ENCODE assay signal across 3 cellular contexts in the genomic region with DNA sequence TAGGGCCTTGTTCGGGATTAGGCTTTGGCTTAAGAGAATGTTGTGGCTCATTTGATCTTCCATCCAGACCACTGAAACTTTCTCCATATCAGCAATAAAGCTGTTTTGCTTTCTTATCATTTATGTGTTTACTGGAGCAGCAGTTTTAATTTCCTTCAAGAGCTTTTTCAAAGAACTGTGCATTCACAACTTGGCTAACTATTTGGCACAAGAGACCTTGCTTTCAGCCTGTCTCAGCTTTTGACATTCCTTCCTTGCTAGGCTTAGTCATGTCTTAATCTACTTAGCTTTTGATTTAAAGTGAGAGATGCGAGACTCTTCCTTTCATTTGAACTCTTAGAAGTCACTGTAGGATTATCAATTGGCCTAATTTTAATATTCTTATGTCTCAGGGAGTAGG.
TF ChIP-seq lines count a peak whose summit lies in the region.

No MANE protein-coding gene starts in this region.

TF ChIP-seq in SK-N-SH treated with all-trans-retinoic acid at 6 μM for 48 hours, 23 proteins besides CTCF, POLR2A, EP300 and RAD21:
- TF ChIP-seq, protein P1, sequence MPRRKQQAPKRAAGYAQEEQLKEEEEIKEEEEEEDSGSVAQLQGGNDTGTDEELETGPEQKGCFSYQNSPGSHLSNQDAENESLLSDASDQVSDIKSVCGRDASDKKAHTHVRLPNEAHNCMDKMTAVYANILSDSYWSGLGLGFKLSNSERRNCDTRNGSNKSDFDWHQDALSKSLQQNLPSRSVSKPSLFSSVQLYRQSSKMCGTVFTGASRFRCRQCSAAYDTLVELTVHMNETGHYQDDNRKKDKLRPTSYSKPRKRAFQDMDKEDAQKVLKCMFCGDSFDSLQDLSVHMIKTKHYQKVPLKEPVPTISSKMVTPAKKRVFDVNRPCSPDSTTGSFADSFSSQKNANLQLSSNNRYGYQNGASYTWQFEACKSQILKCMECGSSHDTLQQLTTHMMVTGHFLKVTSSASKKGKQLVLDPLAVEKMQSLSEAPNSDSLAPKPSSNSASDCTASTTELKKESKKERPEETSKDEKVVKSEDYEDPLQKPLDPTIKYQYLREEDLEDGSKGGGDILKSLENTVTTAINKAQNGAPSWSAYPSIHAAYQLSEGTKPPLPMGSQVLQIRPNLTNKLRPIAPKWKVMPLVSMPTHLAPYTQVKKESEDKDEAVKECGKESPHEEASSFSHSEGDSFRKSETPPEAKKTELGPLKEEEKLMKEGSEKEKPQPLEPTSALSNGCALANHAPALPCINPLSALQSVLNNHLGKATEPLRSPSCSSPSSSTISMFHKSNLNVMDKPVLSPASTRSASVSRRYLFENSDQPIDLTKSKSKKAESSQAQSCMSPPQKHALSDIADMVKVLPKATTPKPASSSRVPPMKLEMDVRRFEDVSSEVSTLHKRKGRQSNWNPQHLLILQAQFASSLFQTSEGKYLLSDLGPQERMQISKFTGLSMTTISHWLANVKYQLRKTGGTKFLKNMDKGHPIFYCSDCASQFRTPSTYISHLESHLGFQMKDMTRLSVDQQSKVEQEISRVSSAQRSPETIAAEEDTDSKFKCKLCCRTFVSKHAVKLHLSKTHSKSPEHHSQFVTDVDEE (CRISPR knock-in tag; IDR thresholded peaks at IDR 0.05), result no peak
- TF ChIP-seq BACH2 (CRISPR knock-in tag; IDR thresholded peaks at IDR 0.05; ENCODE audit: borderline replicate concordance), result no peak
- no peak for TF ChIP-seq ESRRG (CRISPR knock-in tag; IDR thresholded peaks at IDR 0.05)
- TF ChIP-seq ARNTL (CRISPR knock-in tag; IDR thresholded peaks at IDR 0.05; ENCODE audit: borderline replicate concordance, low read depth), result no peak
- peak; percentile 74; the same call in 1 of the 2 replicates for TF ChIP-seq ZC3H10 (CRISPR knock-in tag; IDR thresholded peaks at IDR 0.05)
- TF ChIP-seq GLIS3 (CRISPR knock-in tag; IDR thresholded peaks at IDR 0.05), result no peak
- TF ChIP-seq, protein P2, sequence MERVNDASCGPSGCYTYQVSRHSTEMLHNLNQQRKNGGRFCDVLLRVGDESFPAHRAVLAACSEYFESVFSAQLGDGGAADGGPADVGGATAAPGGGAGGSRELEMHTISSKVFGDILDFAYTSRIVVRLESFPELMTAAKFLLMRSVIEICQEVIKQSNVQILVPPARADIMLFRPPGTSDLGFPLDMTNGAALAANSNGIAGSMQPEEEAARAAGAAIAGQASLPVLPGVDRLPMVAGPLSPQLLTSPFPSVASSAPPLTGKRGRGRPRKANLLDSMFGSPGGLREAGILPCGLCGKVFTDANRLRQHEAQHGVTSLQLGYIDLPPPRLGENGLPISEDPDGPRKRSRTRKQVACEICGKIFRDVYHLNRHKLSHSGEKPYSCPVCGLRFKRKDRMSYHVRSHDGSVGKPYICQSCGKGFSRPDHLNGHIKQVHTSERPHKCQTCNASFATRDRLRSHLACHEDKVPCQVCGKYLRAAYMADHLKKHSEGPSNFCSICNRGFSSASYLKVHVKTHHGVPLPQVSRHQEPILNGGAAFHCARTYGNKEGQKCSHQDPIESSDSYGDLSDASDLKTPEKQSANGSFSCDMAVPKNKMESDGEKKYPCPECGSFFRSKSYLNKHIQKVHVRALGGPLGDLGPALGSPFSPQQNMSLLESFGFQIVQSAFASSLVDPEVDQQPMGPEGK (CRISPR knock-in tag; IDR thresholded peaks at IDR 0.05; ENCODE audit: borderline replicate concordance), result no peak
- TF ChIP-seq SNAI2 (CRISPR knock-in tag; IDR thresholded peaks at IDR 0.05), result no peak

TF ChIP-seq in SK-N-SH, 30 proteins besides CTCF, POLR2A, EP300 and RAD21:
- TF ChIP-seq YY1 (IDR thresholded peaks at IDR 0.05; ENCODE audit: low read depth), result no peak
- TF ChIP-seq, protein P3, sequence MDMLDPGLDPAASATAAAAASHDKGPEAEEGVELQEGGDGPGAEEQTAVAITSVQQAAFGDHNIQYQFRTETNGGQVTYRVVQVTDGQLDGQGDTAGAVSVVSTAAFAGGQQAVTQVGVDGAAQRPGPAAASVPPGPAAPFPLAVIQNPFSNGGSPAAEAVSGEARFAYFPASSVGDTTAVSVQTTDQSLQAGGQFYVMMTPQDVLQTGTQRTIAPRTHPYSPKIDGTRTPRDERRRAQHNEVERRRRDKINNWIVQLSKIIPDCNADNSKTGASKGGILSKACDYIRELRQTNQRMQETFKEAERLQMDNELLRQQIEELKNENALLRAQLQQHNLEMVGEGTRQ (IDR thresholded peaks at IDR 0.05; ENCODE audit: borderline replicate concordance, low read depth, low read length), result no peak
- no peak for TF ChIP-seq RCOR1 (IDR thresholded peaks at IDR 0.05; ENCODE audit: low read length)
- TF ChIP-seq RFX5 (IDR thresholded peaks at IDR 0.05; ENCODE audit: low read length), result no peak
- no peak for TF ChIP-seq SIN3A (IDR thresholded peaks at IDR 0.05; ENCODE audit: borderline replicate concordance, low read depth, low read length)
- TF ChIP-seq, protein P4, sequence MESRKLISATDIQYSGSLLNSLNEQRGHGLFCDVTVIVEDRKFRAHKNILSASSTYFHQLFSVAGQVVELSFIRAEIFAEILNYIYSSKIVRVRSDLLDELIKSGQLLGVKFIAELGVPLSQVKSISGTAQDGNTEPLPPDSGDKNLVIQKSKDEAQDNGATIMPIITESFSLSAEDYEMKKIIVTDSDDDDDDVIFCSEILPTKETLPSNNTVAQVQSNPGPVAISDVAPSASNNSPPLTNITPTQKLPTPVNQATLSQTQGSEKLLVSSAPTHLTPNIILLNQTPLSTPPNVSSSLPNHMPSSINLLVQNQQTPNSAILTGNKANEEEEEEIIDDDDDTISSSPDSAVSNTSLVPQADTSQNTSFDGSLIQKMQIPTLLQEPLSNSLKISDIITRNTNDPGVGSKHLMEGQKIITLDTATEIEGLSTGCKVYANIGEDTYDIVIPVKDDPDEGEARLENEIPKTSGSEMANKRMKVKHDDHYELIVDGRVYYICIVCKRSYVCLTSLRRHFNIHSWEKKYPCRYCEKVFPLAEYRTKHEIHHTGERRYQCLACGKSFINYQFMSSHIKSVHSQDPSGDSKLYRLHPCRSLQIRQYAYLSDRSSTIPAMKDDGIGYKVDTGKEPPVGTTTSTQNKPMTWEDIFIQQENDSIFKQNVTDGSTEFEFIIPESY (IDR thresholded peaks at IDR 0.05; ENCODE audit: borderline replicate concordance, low read depth), result no peak
- TF ChIP-seq, protein P5, sequence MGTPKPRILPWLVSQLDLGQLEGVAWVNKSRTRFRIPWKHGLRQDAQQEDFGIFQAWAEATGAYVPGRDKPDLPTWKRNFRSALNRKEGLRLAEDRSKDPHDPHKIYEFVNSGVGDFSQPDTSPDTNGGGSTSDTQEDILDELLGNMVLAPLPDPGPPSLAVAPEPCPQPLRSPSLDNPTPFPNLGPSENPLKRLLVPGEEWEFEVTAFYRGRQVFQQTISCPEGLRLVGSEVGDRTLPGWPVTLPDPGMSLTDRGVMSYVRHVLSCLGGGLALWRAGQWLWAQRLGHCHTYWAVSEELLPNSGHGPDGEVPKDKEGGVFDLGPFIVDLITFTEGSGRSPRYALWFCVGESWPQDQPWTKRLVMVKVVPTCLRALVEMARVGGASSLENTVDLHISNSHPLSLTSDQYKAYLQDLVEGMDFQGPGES (IDR thresholded peaks at IDR 0.05; ENCODE audit: low read depth, low read length), result no peak
- TF ChIP-seq POLR2AphosphoS5 (IDR thresholded peaks at IDR 0.05; ENCODE audit: low read depth, low read length), result no peak
- TF ChIP-seq, protein P6, sequence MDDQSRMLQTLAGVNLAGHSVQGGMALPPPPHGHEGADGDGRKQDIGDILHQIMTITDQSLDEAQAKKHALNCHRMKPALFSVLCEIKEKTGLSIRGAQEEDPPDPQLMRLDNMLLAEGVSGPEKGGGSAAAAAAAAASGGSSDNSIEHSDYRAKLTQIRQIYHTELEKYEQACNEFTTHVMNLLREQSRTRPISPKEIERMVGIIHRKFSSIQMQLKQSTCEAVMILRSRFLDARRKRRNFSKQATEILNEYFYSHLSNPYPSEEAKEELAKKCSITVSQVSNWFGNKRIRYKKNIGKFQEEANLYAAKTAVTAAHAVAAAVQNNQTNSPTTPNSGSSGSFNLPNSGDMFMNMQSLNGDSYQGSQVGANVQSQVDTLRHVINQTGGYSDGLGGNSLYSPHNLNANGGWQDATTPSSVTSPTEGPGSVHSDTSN (IDR thresholded peaks at IDR 0.05), result no peak

TF ChIP-seq in K562, 482 proteins besides CTCF, POLR2A, EP300 and RAD21:
- TF ChIP-seq NFATC3 (IDR thresholded peaks at IDR 0.05), result no peak
- no peak for TF ChIP-seq CHCHD3 (CRISPR knock-in tag; IDR thresholded peaks at IDR 0.05)
- no peak for TF ChIP-seq ZBED1 (IDR thresholded peaks at IDR 0.05)
- no peak for TF ChIP-seq DMBX1 (CRISPR knock-in tag; IDR thresholded peaks at IDR 0.05; ENCODE audit: borderline replicate concordance)
- no peak for TF ChIP-seq TCF3 (CRISPR knock-in tag; IDR thresholded peaks at IDR 0.05)
- no peak for TF ChIP-seq SMARCA5 (IDR thresholded peaks at IDR 0.05)
- no peak for TF ChIP-seq MYNN (IDR thresholded peaks at IDR 0.05)
- TF ChIP-seq MYNN (CRISPR knock-in tag; IDR thresholded peaks at IDR 0.05), result no peak
- TF ChIP-seq, protein P7, sequence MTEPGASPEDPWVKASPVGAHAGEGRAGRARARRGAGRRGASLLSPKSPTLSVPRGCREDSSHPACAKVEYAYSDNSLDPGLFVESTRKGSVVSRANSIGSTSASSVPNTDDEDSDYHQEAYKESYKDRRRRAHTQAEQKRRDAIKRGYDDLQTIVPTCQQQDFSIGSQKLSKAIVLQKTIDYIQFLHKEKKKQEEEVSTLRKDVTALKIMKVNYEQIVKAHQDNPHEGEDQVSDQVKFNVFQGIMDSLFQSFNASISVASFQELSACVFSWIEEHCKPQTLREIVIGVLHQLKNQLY (CRISPR knock-in tag; conservative IDR thresholded peaks at IDR 0.05), result no peak
- no peak for TF ChIP-seq RBM34 (IDR thresholded peaks at IDR 0.05; ENCODE audit: borderline replicate concordance, insufficient read depth, low read length)
- TF ChIP-seq ZNF165 (CRISPR knock-in tag; IDR thresholded peaks at IDR 0.05; ENCODE audit: borderline replicate concordance), result no peak
- TF ChIP-seq ZC3H4 (CRISPR knock-in tag; IDR thresholded peaks at IDR 0.05; ENCODE audit: borderline replicate concordance), result no peak
- TF ChIP-seq, protein P8, sequence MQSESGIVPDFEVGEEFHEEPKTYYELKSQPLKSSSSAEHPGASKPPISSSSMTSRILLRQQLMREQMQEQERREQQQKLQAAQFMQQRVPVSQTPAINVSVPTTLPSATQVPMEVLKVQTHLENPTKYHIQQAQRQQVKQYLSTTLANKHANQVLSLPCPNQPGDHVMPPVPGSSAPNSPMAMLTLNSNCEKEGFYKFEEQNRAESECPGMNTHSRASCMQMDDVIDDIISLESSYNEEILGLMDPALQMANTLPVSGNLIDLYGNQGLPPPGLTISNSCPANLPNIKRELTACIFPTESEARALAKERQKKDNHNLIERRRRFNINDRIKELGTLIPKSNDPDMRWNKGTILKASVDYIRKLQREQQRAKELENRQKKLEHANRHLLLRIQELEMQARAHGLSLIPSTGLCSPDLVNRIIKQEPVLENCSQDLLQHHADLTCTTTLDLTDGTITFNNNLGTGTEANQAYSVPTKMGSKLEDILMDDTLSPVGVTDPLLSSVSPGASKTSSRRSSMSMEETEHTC (IDR thresholded peaks at IDR 0.05), result no peak
- TF ChIP-seq SLC30A9 (CRISPR knock-in tag; IDR thresholded peaks at IDR 0.05), result no peak
- TF ChIP-seq DNMT1 (IDR thresholded peaks at IDR 0.05), result no peak
- TF ChIP-seq, protein P9, sequence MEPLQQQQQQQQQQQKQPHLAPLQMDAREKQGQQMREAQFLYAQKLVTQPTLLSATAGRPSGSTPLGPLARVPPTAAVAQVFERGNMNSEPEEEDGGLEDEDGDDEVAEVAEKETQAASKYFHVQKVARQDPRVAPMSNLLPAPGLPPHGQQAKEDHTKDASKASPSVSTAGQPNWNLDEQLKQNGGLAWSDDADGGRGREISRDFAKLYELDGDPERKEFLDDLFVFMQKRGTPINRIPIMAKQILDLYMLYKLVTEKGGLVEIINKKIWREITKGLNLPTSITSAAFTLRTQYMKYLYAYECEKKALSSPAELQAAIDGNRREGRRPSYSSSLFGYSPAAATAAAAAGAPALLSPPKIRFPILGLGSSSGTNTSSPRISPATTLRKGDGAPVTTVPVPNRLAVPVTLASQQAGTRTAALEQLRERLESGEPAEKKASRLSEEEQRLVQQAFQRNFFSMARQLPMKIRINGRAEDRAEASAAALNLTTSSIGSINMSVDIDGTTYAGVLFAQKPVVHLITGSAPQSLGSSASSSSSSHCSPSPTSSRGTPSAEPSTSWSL (CRISPR knock-in tag; IDR thresholded peaks at IDR 0.05; ENCODE audit: borderline replicate concordance), result no peak
- no peak for TF ChIP-seq SRF (CRISPR knock-in tag; IDR thresholded peaks at IDR 0.05)
- no peak for TF ChIP-seq FOXK2 (conservative IDR thresholded peaks at IDR 0.05 in 1 of 2, IDR thresholded peaks at IDR 0.05 in 1 of 2; ENCODE audit: low read depth in 2 of 2)
- TF ChIP-seq, protein P10, sequence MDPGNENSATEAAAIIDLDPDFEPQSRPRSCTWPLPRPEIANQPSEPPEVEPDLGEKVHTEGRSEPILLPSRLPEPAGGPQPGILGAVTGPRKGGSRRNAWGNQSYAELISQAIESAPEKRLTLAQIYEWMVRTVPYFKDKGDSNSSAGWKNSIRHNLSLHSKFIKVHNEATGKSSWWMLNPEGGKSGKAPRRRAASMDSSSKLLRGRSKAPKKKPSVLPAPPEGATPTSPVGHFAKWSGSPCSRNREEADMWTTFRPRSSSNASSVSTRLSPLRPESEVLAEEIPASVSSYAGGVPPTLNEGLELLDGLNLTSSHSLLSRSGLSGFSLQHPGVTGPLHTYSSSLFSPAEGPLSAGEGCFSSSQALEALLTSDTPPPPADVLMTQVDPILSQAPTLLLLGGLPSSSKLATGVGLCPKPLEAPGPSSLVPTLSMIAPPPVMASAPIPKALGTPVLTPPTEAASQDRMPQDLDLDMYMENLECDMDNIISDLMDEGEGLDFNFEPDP (CRISPR knock-in tag; IDR thresholded peaks at IDR 0.05), result no peak
